Comparison of ENCODE assay signal across 25 cellular contexts in genomic region chr5:61246768-61247307, GRCh38.
"Had no signal": no experiment of that assay in that cellular context is flagged by ENCODE, and none has a peak within 500 bp of the region (broad histone marks: within the 10 kb centered on the region; RNA-seq: fewer than 3 reads in every experiment).

No MANE protein-coding gene starts in this region.

- ATAC-seq: activated naive CD4-positive, alpha-beta T cell treated with anti-CD3 and anti-CD28 coated beads, Interleukin-2, amount 50 U/mL, for 72 hours; activated T-cell treated with anti-CD3 and anti-CD28 coated beads, Interleukin-2, amount 50 U/mL, for 72 hours; effector memory CD8-positive, alpha-beta T cell; gastroesophageal sphincter had no signal

- H3K27me3 ChIP-seq: ascending aorta, brain microvascular endothelial cell, esophagus muscularis mucosa, gastroesophageal sphincter had no signal

- H3K9me3 ChIP-seq: gastroesophageal sphincter had no signal

- H3K4me3 ChIP-seq: ascending aorta, esophagus muscularis mucosa, gastroesophageal sphincter had no signal

- DNase-seq: activated CD4-positive, alpha-beta memory T cell treated with anti-CD3 and anti-CD28 coated beads, Interleukin-2, amount 10 ng/mL, durations not matched to agents 7 days and 5 days; activated CD4-positive, alpha-beta T cell treated with anti-CD3 and anti-CD28 coated beads for 1 hour; activated CD4-positive, alpha-beta T cell treated with anti-CD3 and anti-CD28 coated beads for 4 hours; activated CD4-positive, alpha-beta T cell treated with anti-CD3 and anti-CD28 coated beads, Interleukin-2, amount 10 ng/mL, durations not matched to agents 7 days and 5 days; activated CD4-positive, alpha-beta T cell treated with anti-CD3 and anti-CD28 coated beads, Interleukin-2, amount 50 U/mL, for 4 hours; activated CD8-positive, alpha-beta memory T cell treated with anti-CD3 and anti-CD28 coated beads, Interleukin-2, amount 50 U/mL, for 48 hours; activated gamma-delta T cell; activated naive CD4-positive, alpha-beta T cell; activated naive CD4-positive, alpha-beta T cell treated with anti-CD3 and anti-CD28 coated beads, Interleukin-2, amount 10 ng/mL, durations not matched to agents 7 days and 5 days; activated naive CD8-positive, alpha-beta T cell treated with anti-CD3 and anti-CD28 coated beads, Interleukin-2, amount 10 ng/mL, durations not matched to agents 7 days and 5 days; activated T-cell treated with anti-CD3 and anti-CD28 coated beads for 4 hours; activated T-cell treated with anti-CD3 and anti-CD28 coated beads, Interleukin-2, amount 50 U/mL, for 24 hours; activated T-cell treated with anti-CD3 and anti-CD28 coated beads, Interleukin-2, amount 50 U/mL, for 72 hours; brain microvascular endothelial cell; cortex of kidney; dermis blood vessel endothelial cell; effector CD4-positive, alpha-beta T cell; effector memory CD8-positive, alpha-beta T cell; erythroblast; foreskin melanocyte; T-helper 2 cell had no signal

- H3K36me3 ChIP-seq: ascending aorta, brain microvascular endothelial cell, esophagus muscularis mucosa, gastroesophageal sphincter had no signal

- H3K4me1 ChIP-seq: ascending aorta had no signal

- H3K27ac ChIP-seq: ascending aorta, brain microvascular endothelial cell, esophagus muscularis mucosa, gastroesophageal sphincter had no signal
